Comparison of ENCODE assay signal across 9 cellular contexts in the genomic region with DNA sequence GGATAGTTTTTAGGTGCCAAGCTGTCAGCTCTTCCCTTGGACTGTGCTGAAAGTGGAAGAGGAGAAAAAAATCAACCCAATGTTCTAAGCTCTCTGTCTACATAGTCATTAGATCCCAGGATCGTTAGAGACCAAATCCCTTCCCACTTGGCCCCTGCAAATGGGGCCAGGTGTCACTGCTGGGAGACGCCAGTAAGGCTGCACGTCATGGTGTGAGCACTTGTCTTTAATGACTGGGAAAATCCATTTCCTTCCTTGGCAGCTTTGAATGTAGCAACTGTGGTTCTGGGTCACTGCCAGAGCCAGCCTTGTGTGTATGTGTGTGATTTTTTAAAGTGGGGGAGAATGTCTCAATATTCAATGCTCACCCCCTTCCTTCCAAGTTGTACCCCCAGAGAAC. TPM values are rescaled to one million over a fixed set of nuclear protein-coding genes. Genes with fewer than 3 reads are reported as not detected.
DNase-seq lines count a peak whose midpoint lies in the region; FAIRE-seq and TF ChIP-seq lines count a peak whose summit lies in the region.
"Had no signal": no experiment of that assay in that cellular context is flagged by ENCODE, and none has a peak within 500 bp of the region (broad histone marks: within the 10 kb centered on the region; RNA-seq: fewer than 3 reads in every experiment).

No MANE protein-coding gene starts in this region.

- peak overlapping the region; percentile 79 for H3K27ac Mint-ChIP-seq in activated naive CD4-positive, alpha-beta T cell treated with anti-CD3 and anti-CD28 coated beads for 36 hours
- H3K27ac Mint-ChIP-seq: neural progenitor cell had no signal

- H3K4me1 ChIP-seq in testis: peaks cover 14% of the 10 kb centered on the region
- peaks cover 0 to 6% (median 0%) of the 10 kb centered on the region in 4 donors for H3K4me1 ChIP-seq in transverse colon

- in situ Hi-C loops in transverse colon (cut with MboI; ENCODE audit: low pct_ligation_motif_present in 1 of 4, low pct_unique_long_range_greater_than_20kb in 1 of 4, low sequenced_read_pairs in 3 of 4): no loop called here

- CTCF ChIA-PET in activated naive CD4-positive, alpha-beta T cell treated with anti-CD3 and anti-CD28 coated beads for 36 hours (lab: Charles Lee): interaction anchor here (0.8 to 2.3 kb wide), 10 partner anchors 10 to 122 kb away, joined by 3 to 18 read pairs (median 6); no protein-coding TSS in a partner anchor

- no peaks in the 10 kb centered on the region for H3K27me3 Mint-ChIP-seq in activated naive CD4-positive, alpha-beta T cell treated with anti-CD3 and anti-CD28 coated beads for 36 hours (ENCODE audit: low read depth)

- intact Hi-C loops in activated naive CD4-positive, alpha-beta T cell treated with anti-CD3 and anti-CD28 coated beads for 36 hours (cut with micrococcal nuclease): loop anchor here (1.0 to 5.0 kb wide), 8 partner anchors 9 to 120 kb away; no protein-coding TSS in a partner anchor
- intact Hi-C loops in testis (cut with DNase I; ENCODE audit: low total_unique reads) (no loop called here), transverse colon (cut with DNase I; ENCODE audit: low total_unique reads) (no loop called here)

- H3K4me3 ChIP-seq in testis: no peak overlapping the region
- no peak overlapping the region for H3K4me3 ChIP-seq in transverse colon
- H3K4me3 ChIP-seq: neural progenitor cell had no signal

- TF ChIP-seq POLR2A in testis (IDR thresholded peaks at IDR 0.05) (no peak), H54 (IDR thresholded peaks at IDR 0.05; ENCODE audit: low read depth, low read length) (no peak), transverse colon (IDR thresholded peaks at IDR 0.05) (no peak)

- no peaks in the 10 kb centered on the region for H3K9me3 ChIP-seq in testis
- H3K9me3 ChIP-seq in transverse colon: no peaks in the 10 kb centered on the region

- peaks cover 83% of the 10 kb centered on the region for H3K4me1 Mint-ChIP-seq in activated naive CD4-positive, alpha-beta T cell treated with anti-CD3 and anti-CD28 coated beads for 36 hours (ENCODE audit: low read depth)

- no peak for FAIRE-seq in H54 (lab: Jason Lieb, UNC)

- peak overlapping the region; percentile 68 for H3K4me3 Mint-ChIP-seq in activated naive CD4-positive, alpha-beta T cell treated with anti-CD3 and anti-CD28 coated beads for 36 hours
- H3K4me3 Mint-ChIP-seq: neural progenitor cell had no signal

- peaks cover 2% of the 10 kb centered on the region for H3K9me3 Mint-ChIP-seq in activated naive CD4-positive, alpha-beta T cell treated with anti-CD3 and anti-CD28 coated beads for 36 hours
- H3K9me3 Mint-ChIP-seq: neural progenitor cell had no signal

- H3K36me3 Mint-ChIP-seq in activated naive CD4-positive, alpha-beta T cell treated with anti-CD3 and anti-CD28 coated beads for 36 hours (ENCODE audit: low read depth): no peaks in the 10 kb centered on the region
- H3K36me3 Mint-ChIP-seq: neural progenitor cell had no signal

- 37 to 47% methylated on average over 3 of the region's 3 CpGs for WGBS in testis, 2 donors
- 0 to 13% methylated on average over 2 to 3 of the region's 3 CpGs for WGBS in transverse colon (ENCODE audit: low coverage in 1 of 2), 2 donors

- DNase-seq in activated naive CD4-positive, alpha-beta T cell treated with anti-CD3 and anti-CD28 coated beads for 36 hours: peak; percentile 66
- no peak for DNase-seq in activated naive CD4-positive, alpha-beta T cell (lab: John Stamatoyannopoulos, UW)
- DNase-seq in NCI-H2029 (lab: John Stamatoyannopoulos, UW): peak; percentile 93
- DNase-seq in cerebellar cortex (ENCODE audit: low spot score): peak; percentile 92
- DNase-seq in testis: peak; percentile 58
- DNase-seq in H54 (ENCODE audit: insufficient read length, low spot score): no peak
- no peak for DNase-seq in NCI-H526 treated with DMSO at 0.1 percent for 48 hours (lab: John Stamatoyannopoulos, UW)
- no peak for DNase-seq in transverse colon

- TF ChIP-seq EP300 in transverse colon (IDR thresholded peaks at IDR 0.05; ENCODE audit: low read depth): no peak

- H3K27ac ChIP-seq in testis (no peak overlapping the region), transverse colon (no peak overlapping the region)
- H3K27ac ChIP-seq: neural progenitor cell had no signal

- H3K27me3 ChIP-seq in testis: no peaks in the 10 kb centered on the region
- no peaks in the 10 kb centered on the region for H3K27me3 ChIP-seq in transverse colon
- H3K27me3 ChIP-seq: neural progenitor cell had no signal

- no peaks in the 10 kb centered on the region for H3K36me3 ChIP-seq in testis (ENCODE audit: low read depth, missing control alignments)
- H3K36me3 ChIP-seq in transverse colon: no peaks in the 10 kb centered on the region
- H3K36me3 ChIP-seq: neural progenitor cell had no signal

- no peak for TF ChIP-seq CTCF in testis (IDR thresholded peaks at IDR 0.05)
- no peak for TF ChIP-seq CTCF in transverse colon (IDR thresholded peaks at IDR 0.05)

RNA-seq across cellular contexts. Expression of a gene that starts 59.9 kb away (rescaled TPM):
- 1 to 10 TPM; 4.9 to 6.3 TPM for total RNA-seq in activated naive CD4-positive, alpha-beta T cell treated with anti-CD3 and anti-CD28 coated beads for 36 hours
- 10 to 100 TPM; 12.8 to 21.1 TPM for total RNA-seq in testis
- 14.8 TPM for polyA plus RNA-seq in testis (ENCODE audit: insufficient read depth, low read depth, low replicate concordance)
- 1 to 10 TPM; 2.4 to 6.8 (median 4.3) TPM for total RNA-seq in transverse colon

Comparison
In these comparisons a context has a peak if more than half of its experiments do, and no peak if none do; other contexts are left out.
1. DNase-seq: peak in activated naive CD4-positive, alpha-beta T cell treated with anti-CD3 and anti-CD28 coated beads for 36 hours (single experiment), NCI-H2029 (single experiment), cerebellar cortex (single experiment) and testis (single experiment); none in activated naive CD4-positive, alpha-beta T cell (0 of 4), H54 (single experiment), NCI-H526 treated with DMSO at 0.1 percent for 48 hours (single experiment) and transverse colon (single experiment).